In the genomic region with DNA sequence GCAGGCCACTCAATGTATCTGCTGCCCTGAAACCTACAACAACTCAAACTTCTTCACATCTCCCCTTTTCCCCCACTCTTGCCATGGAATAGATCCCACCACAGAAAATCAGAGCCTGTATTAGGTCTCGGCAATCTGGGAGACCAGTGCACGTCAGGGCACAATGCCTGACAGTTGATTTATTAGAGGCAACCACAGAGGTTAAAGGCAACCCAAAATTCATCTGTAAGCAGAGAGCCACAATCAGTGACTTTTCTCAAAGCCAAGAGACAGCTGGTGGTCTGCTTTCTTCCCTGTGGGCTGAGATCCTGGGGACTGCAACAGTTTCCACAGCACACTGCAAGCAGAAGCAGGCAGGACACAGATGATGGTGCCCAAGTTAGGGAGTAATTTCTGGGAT, we compare ENCODE assay signal across 28 cellular contexts.
A peak's percentile ranks its signal among the peaks of the same experiment; 100 is the strongest.
DNase-seq lines count a peak whose midpoint lies in the region; ATAC-seq, FAIRE-seq and TF ChIP-seq lines count a peak whose summit lies in the region.
"Had no signal": no experiment of that assay in that cellular context is flagged by ENCODE, and none has a peak within 500 bp of the region (broad histone marks: within the 10 kb centered on the region; RNA-seq: fewer than 3 reads in every experiment).

No MANE protein-coding gene starts in this region.

- no peak for DNase-seq in right lobe of liver
- DNase-seq in astrocyte (ENCODE audit: low read depth), result peak; percentile 52
- DNase-seq in left kidney (ENCODE audit: low read depth, low spot score), result peak; percentile 22
- no peak for DNase-seq in hepatic stellate cell (ENCODE audit: low spot score)
- DNase-seq in middle frontal gyrus (ENCODE audit: extremely low spot score, low spot score), result no peak
- DNase-seq in aorta, result no peak
- DNase-seq: 8988T; C1 segment of cervical spinal cord; CD4-positive, alpha-beta memory T cell; COR-L47; DMS53; HCEC 1CT; NCI-H1092 treated with DMSO at 0.1 percent for 48 hours; NCI-H1436; NCI-H187; NCI-H2081 treated with DMSO at 0.1 percent for 48 hours; NCI-H2171; NCI-H226; NCI-H510A; NCI-H69; Peyer's patch; SIG-M5 had no signal

- H3K9ac ChIP-seq in liver (ENCODE audit: low read depth in 1 of 2, low read length in 2 of 2) (no peak overlapping the region), astrocyte (ENCODE audit: low read length) (no peak overlapping the region)
- H3K9ac ChIP-seq: KMS-11 had no signal

- no peaks in the 10 kb centered on the region for H4K20me1 ChIP-seq in astrocyte (ENCODE audit: insufficient read depth, low read length)

- peaks cover 2% of the 10 kb centered on the region for H3K9me3 Mint-ChIP-seq in astrocyte (ENCODE audit: unreplicated experiment)

- TF ChIP-seq POLR2A in right lobe of liver (IDR thresholded peaks at IDR 0.05), result no peak

- no peak for TF ChIP-seq RAD21 in liver (IDR thresholded peaks at IDR 0.05)

- H2AFZ ChIP-seq in astrocyte (ENCODE audit: low read depth, low read length), result no peak overlapping the region

- H3K27ac Mint-ChIP-seq in astrocyte (ENCODE audit: unreplicated experiment), result no peak overlapping the region
- H3K27ac Mint-ChIP-seq: CD4-positive, alpha-beta memory T cell had no signal

- H3K27me3 Mint-ChIP-seq in astrocyte (ENCODE audit: low read depth, unreplicated experiment), result peaks cover 1% of the 10 kb centered on the region

- H3K4me3 Mint-ChIP-seq in astrocyte (ENCODE audit: unreplicated experiment), result no peak overlapping the region
- H3K4me3 Mint-ChIP-seq: CD4-positive, alpha-beta memory T cell had no signal

- H3K4me3 ChIP-seq in liver (ENCODE audit: low read depth in 1 of 3, low read length in 3 of 3), result no peak overlapping the region
- H3K4me3 ChIP-seq in right lobe of liver, result no peak overlapping the region
- H3K4me3 ChIP-seq in astrocyte (ENCODE audit: insufficient read depth, low read depth, low read length), result no peak overlapping the region
- no peak overlapping the region for H3K4me3 ChIP-seq in aorta (ENCODE audit: low read length in 2 of 2)
- H3K4me3 ChIP-seq: Peyer's patch, SK-N-MC had no signal

- FAIRE-seq in astrocyte (lab: Jason Lieb, UNC), result no peak
- FAIRE-seq: G401.6, H1 had no signal

- TF ChIP-seq CTCF in liver (IDR thresholded peaks at IDR 0.05; ENCODE audit: low read depth, low read length, missing input control) (no peak), right lobe of liver (IDR thresholded peaks at IDR 0.05) (no peak), astrocyte (IDR thresholded peaks at IDR 0.05; ENCODE audit: insufficient read depth, low read depth, low read length) (no peak)

- WGBS in liver, result 52% methylated on average over 2 of the region's 2 CpGs
- 19% methylated on average over 2 of the region's 2 CpGs for WGBS in right lobe of liver (ENCODE audit: insufficient coverage, low coverage, low lambda C conversion rate, missing lambda C conversion rate)
- 32 to 49% methylated on average over 2 of the region's 2 CpGs for WGBS in aorta, 2 donors

- intact Hi-C loops in right lobe of liver (cut with DNase I), result no loop called here
- intact Hi-C loops in aorta (cut with DNase I), result no loop called here

- peak overlapping the region; percentile 34 for H3K4me2 ChIP-seq in astrocyte (ENCODE audit: low read length)
- H3K4me2 ChIP-seq: KMS-11 had no signal

- H3K36me3 ChIP-seq in liver (ENCODE audit: control insufficient read depth in 4 of 4, insufficient read depth in 3 of 4, low read depth in 1 of 4, low read length in 3 of 4), result no peaks in the 10 kb centered on the region
- no peaks in the 10 kb centered on the region for H3K36me3 ChIP-seq in right lobe of liver
- H3K36me3 ChIP-seq in astrocyte (ENCODE audit: insufficient read depth, low read length), result no peaks in the 10 kb centered on the region
- H3K36me3 ChIP-seq in aorta (ENCODE audit: control insufficient read depth in 1 of 2, insufficient read depth in 2 of 2, low read length in 1 of 2), result no peaks in the 10 kb centered on the region
- H3K36me3 ChIP-seq: Peyer's patch had no signal

- H3K9me3 ChIP-seq in liver (ENCODE audit: control insufficient read depth in 4 of 4, low read length in 3 of 4) (no peaks in the 10 kb centered on the region), right lobe of liver (no peaks in the 10 kb centered on the region), astrocyte (ENCODE audit: insufficient read depth, low read depth, low read length) (no peaks in the 10 kb centered on the region), aorta (ENCODE audit: control insufficient read depth, low read length) (no peaks in the 10 kb centered on the region)
- H3K9me3 ChIP-seq: Peyer's patch had no signal

- H3K4me1 Mint-ChIP-seq in astrocyte (ENCODE audit: low read depth, unreplicated experiment), result peaks cover 5% of the 10 kb centered on the region
- H3K4me1 Mint-ChIP-seq: CD4-positive, alpha-beta memory T cell had no signal

- no peak overlapping the region for H3K27ac ChIP-seq in liver (ENCODE audit: low read depth in 1 of 2, low read length in 2 of 2)
- no peak overlapping the region for H3K27ac ChIP-seq in right lobe of liver
- H3K27ac ChIP-seq in astrocyte (ENCODE audit: low read depth, low read length), result peak overlapping the region; percentile 39
- no peak overlapping the region for H3K27ac ChIP-seq in aorta (ENCODE audit: low read depth in 1 of 2, low read length in 2 of 2)
- H3K27ac ChIP-seq: KMS-11, Peyer's patch, SK-N-MC had no signal

- H3K4me1 ChIP-seq in liver (ENCODE audit: control insufficient read depth in 4 of 4, insufficient read depth in 4 of 4, low read length in 3 of 4) (no peaks in the 10 kb centered on the region), right lobe of liver (no peaks in the 10 kb centered on the region), astrocyte (ENCODE audit: insufficient read depth, low read length) (peaks cover 24% of the 10 kb centered on the region), aorta (ENCODE audit: control insufficient read depth in 1 of 2, insufficient read depth in 2 of 2, low read length in 2 of 2) (peaks cover 0 to 2% of the 10 kb centered on the region in 2 donors)

- H3K36me3 Mint-ChIP-seq in astrocyte (ENCODE audit: low read depth, unreplicated experiment), result no peaks in the 10 kb centered on the region
- H3K36me3 Mint-ChIP-seq: CD4-positive, alpha-beta memory T cell had no signal

- no peaks in the 10 kb centered on the region for H3K79me2 ChIP-seq in astrocyte (ENCODE audit: insufficient read depth, low read length)

- H3K27me3 ChIP-seq in liver (ENCODE audit: control insufficient read depth in 4 of 4, insufficient read depth in 4 of 4, low read length in 3 of 4) (no peaks in the 10 kb centered on the region), right lobe of liver (no peaks in the 10 kb centered on the region), astrocyte (ENCODE audit: insufficient read depth, low read length) (no peaks in the 10 kb centered on the region), aorta (ENCODE audit: control insufficient read depth in 1 of 2, insufficient read depth in 2 of 2, low read length in 1 of 2) (no peaks in the 10 kb centered on the region)
- H3K27me3 ChIP-seq: Peyer's patch had no signal

- ATAC-seq in right lobe of liver (no peak), GM21576 (IDR thresholded peaks at IDR 0.05; ENCODE audit: unreplicated experiment) (no peak), aorta (ENCODE audit: low FRiP score) (no peak)

TF ChIP-seq in liver, 16 proteins besides CTCF, POLR2A, EP300 and RAD21:
- peak; percentile 60 for TF ChIP-seq NR2F2 (IDR thresholded peaks at IDR 0.05)
- TF ChIP-seq FOXA1 (IDR thresholded peaks at IDR 0.05), result no peak

Comparison
In these comparisons a context has a peak if more than half of its experiments do, and no peak if none do; other contexts are left out.
1. DNase-seq: peak in astrocyte (single experiment) and left kidney (single experiment); none in right lobe of liver (0 of 3), hepatic stellate cell (single experiment), middle frontal gyrus (single experiment) and aorta (0 of 2).